Comparison of ENCODE assay signal across 1 cellular context in the genomic region with DNA sequence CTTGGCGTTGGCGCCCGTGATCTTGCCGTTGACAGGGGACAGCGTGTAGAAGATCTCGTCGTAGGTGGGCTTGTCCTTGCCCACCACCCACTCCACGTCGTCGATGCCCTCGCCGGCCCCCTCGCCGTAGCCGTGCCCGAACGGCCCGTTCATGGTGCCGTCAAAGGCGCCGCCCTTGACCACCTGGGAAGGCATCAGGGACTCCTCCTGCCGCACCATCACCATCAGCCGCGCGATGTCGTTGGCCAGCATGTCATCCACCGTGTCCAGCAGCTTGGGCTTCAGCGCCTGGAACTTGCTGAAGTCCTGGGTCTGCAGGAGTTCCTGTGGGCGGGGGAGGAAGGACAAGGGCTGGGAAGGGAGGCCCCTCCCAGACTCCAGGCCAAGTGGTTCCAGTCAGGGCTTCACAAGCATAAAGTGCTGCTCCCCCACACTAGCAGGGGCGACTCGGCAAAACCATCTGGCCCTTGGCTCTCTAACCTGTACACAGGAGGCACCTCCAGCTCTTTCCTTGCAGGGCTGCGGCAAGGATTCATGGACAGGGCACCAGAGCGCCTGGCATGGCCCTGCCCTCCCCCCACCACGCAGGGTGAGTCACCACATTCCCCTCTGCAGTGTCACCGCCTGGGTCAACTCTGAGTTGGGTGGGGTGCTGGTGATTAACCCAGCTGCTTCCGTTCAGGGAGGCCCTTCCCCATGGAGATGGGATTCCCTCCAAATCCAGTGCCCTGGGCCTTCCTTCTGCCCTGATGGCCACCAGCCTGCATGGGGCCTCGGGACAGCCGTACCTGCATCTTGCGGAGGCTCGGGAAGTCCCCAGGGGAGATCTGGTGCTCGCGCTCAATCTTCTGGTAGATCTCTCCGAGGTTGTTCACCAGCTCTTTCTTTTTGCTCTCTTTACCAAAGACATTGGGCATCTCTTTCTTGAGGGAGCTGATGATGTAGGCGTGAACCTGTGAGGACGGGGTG.
TF ChIP-seq lines count a peak whose summit lies in the region.

No MANE protein-coding gene starts in this region.

TF ChIP-seq in HepG2, 621 proteins besides CTCF, POLR2A, EP300 and RAD21 (continued from another document and continues in another):
- TF ChIP-seq, protein P1, sequence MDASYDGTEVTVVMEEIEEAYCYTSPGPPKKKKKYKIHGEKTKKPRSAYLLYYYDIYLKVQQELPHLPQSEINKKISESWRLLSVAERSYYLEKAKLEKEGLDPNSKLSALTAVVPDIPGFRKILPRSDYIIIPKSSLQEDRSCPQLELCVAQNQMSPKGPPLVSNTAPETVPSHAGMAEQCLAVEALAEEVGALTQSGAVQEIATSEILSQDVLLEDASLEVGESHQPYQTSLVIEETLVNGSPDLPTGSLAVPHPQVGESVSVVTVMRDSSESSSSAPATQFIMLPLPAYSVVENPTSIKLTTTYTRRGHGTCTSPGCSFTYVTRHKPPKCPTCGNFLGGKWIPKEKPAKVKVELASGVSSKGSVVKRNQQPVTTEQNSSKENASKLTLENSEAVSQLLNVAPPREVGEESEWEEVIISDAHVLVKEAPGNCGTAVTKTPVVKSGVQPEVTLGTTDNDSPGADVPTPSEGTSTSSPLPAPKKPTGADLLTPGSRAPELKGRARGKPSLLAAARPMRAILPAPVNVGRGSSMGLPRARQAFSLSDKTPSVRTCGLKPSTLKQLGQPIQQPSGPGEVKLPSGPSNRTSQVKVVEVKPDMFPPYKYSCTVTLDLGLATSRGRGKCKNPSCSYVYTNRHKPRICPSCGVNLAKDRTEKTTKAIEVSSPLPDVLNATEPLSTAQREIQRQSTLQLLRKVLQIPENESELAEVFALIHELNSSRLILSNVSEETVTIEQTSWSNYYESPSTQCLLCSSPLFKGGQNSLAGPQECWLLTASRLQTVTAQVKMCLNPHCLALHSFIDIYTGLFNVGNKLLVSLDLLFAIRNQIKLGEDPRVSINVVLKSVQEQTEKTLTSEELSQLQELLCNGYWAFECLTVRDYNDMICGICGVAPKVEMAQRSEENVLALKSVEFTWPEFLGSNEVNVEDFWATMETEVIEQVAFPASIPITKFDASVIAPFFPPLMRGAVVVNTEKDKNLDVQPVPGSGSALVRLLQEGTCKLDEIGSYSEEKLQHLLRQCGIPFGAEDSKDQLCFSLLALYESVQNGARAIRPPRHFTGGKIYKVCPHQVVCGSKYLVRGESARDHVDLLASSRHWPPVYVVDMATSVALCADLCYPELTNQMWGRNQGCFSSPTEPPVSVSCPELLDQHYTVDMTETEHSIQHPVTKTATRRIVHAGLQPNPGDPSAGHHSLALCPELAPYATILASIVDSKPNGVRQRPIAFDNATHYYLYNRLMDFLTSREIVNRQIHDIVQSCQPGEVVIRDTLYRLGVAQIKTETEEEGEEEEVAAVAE (CRISPR knock-in tag; IDR thresholded peaks at IDR 0.05; ENCODE audit: borderline replicate concordance), result 0 out of 2 replicates have a peak, but pooled peaks have one; percentile 37
- TF ChIP-seq NFKBIZ (CRISPR knock-in tag; IDR thresholded peaks at IDR 0.05) (0 out of 2 replicates have a peak, but pooled peaks have one; percentile 40), HNRNPL (IDR thresholded peaks at IDR 0.05; ENCODE audit: low read depth, low read length) (peak; percentile 99), TRIM24 (CRISPR knock-in tag; IDR thresholded peaks at IDR 0.05) (no peak), ZBTB4 (CRISPR knock-in tag; IDR thresholded peaks at IDR 0.05; ENCODE audit: borderline replicate concordance) (peak; percentile 56; the same call in 1 of the 2 replicates), ZNF652 (CRISPR knock-in tag; IDR thresholded peaks at IDR 0.05; ENCODE audit: borderline replicate concordance, low read depth) (peak; percentile 28; the same call in 1 of the 2 replicates), PHF5A (CRISPR knock-in tag; IDR thresholded peaks at IDR 0.05; ENCODE audit: low read depth, unreplicated experiment) (no peak), ZNF720 (CRISPR knock-in tag; IDR thresholded peaks at IDR 0.05) (no peak), MIER3 (CRISPR knock-in tag; IDR thresholded peaks at IDR 0.05; ENCODE audit: borderline replicate concordance) (peak; percentile 70; the same call in 1 of the 2 replicates), FOXJ3 (CRISPR knock-in tag; IDR thresholded peaks at IDR 0.05; ENCODE audit: borderline replicate concordance) (no peak), HNRNPUL1 (IDR thresholded peaks at IDR 0.05; ENCODE audit: low read depth, low read length) (no peak), MXI1 (IDR thresholded peaks at IDR 0.05; ENCODE audit: borderline replicate concordance, low read depth, low read length) (peak; percentile 27; the same call in 1 of the 3 replicates), JUNB (CRISPR knock-in tag; IDR thresholded peaks at IDR 0.05; ENCODE audit: borderline replicate concordance) (peak; percentile 95), FOXA3 (CRISPR knock-in tag; IDR thresholded peaks at IDR 0.05) (peak; percentile 78), ZMYM4 (CRISPR knock-in tag; IDR thresholded peaks at IDR 0.05) (no peak), TBX2 (CRISPR knock-in tag; IDR thresholded peaks at IDR 0.05; ENCODE audit: borderline replicate concordance) (0 out of 2 replicates have a peak, but pooled peaks have one; percentile 27), KLF9 (CRISPR knock-in tag; IDR thresholded peaks at IDR 0.05; ENCODE audit: low read depth) (no peak), KDM3A (CRISPR knock-in tag; IDR thresholded peaks at IDR 0.05; ENCODE audit: low read depth) (0 out of 2 replicates have a peak, but pooled peaks have one; percentile 59), RBM39 (IDR thresholded peaks at IDR 0.05; ENCODE audit: low read depth, low read length, poor library complexity, severe bottlenecking) (peak; percentile 53), TEAD3 (CRISPR knock-in tag; optimal IDR thresholded peaks at IDR 0.05; ENCODE audit: borderline replicate concordance) (peak; percentile 98), ETV5 (CRISPR knock-in tag; IDR thresholded peaks at IDR 0.05; ENCODE audit: borderline replicate concordance) (peak; percentile 94), RERE (CRISPR knock-in tag; IDR thresholded peaks at IDR 0.05; ENCODE audit: low read depth) (0 out of 2 replicates have a peak, but pooled peaks have one; percentile 56), ZNF17 (CRISPR knock-in tag; IDR thresholded peaks at IDR 0.05) (no peak), SETDB1 (CRISPR knock-in tag; IDR thresholded peaks at IDR 0.05; ENCODE audit: borderline replicate concordance) (no peak)
- TF ChIP-seq, protein P2, sequence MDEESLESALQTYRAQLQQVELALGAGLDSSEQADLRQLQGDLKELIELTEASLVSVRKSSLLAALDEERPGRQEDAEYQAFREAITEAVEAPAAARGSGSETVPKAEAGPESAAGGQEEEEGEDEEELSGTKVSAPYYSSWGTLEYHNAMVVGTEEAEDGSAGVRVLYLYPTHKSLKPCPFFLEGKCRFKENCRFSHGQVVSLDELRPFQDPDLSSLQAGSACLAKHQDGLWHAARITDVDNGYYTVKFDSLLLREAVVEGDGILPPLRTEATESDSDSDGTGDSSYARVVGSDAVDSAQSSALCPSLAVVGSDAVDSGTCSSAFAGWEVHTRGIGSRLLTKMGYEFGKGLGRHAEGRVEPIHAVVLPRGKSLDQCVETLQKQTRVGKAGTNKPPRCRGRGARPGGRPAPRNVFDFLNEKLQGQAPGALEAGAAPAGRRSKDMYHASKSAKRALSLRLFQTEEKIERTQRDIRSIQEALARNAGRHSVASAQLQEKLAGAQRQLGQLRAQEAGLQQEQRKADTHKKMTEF (CRISPR knock-in tag; IDR thresholded peaks at IDR 0.05), result peak; percentile 74; the same call in 1 of the 2 replicates
- TF ChIP-seq, protein P3, sequence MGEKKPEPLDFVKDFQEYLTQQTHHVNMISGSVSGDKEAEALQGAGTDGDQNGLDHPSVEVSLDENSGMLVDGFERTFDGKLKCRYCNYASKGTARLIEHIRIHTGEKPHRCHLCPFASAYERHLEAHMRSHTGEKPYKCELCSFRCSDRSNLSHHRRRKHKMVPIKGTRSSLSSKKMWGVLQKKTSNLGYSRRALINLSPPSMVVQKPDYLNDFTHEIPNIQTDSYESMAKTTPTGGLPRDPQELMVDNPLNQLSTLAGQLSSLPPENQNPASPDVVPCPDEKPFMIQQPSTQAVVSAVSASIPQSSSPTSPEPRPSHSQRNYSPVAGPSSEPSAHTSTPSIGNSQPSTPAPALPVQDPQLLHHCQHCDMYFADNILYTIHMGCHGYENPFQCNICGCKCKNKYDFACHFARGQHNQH (CRISPR knock-in tag; IDR thresholded peaks at IDR 0.05), result peak; percentile 40; the same call in 1 of the 2 replicates
- TF ChIP-seq, protein P4, sequence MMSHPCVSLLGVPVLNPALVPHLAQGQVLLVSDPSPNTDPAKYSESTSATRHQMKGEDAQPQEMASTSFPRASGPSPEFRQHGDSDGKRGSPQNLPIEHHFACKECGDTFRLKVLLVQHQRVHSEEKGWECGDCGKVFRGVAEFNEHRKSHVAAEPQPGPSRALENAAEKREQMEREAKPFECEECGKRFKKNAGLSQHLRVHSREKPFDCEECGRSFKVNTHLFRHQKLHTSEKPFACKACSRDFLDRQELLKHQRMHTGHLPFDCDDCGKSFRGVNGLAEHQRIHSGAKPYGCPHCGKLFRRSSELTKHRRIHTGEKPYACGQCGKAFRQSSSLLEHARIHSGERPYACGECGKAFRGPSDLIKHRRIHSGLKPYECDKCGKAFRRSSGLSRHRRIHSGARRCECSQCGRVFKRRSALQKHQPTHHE (CRISPR knock-in tag; IDR thresholded peaks at IDR 0.05; ENCODE audit: borderline replicate concordance), result no peak
- TF ChIP-seq, protein P5, sequence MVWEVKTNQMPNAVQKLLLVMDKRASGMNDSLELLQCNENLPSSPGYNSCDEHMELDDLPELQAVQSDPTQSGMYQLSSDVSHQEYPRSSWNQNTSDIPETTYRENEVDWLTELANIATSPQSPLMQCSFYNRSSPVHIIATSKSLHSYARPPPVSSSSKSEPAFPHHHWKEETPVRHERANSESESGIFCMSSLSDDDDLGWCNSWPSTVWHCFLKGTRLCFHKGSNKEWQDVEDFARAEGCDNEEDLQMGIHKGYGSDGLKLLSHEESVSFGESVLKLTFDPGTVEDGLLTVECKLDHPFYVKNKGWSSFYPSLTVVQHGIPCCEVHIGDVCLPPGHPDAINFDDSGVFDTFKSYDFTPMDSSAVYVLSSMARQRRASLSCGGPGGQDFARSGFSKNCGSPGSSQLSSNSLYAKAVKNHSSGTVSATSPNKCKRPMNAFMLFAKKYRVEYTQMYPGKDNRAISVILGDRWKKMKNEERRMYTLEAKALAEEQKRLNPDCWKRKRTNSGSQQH (CRISPR knock-in tag; IDR thresholded peaks at IDR 0.05; ENCODE audit: low read depth), result no peak
